Comparison of ENCODE assay signal across 8 cellular contexts in genomic region chr11:57639321-57640067, GRCh38. TPM values are rescaled to one million over a fixed set of nuclear protein-coding genes. Genes with fewer than 3 reads are reported as not detected.
DNase-seq lines count a peak whose midpoint lies in the region; ATAC-seq and TF ChIP-seq lines count a peak whose summit lies in the region.

No MANE protein-coding gene starts in this region.

- H3K9me2 ChIP-seq in GM23248 (ENCODE audit: insufficient read depth) = no peaks in the 10 kb centered on the region

- H2AFZ ChIP-seq in GM23248 (no peak overlapping the region), fibroblast of lung (ENCODE audit: low read length) (no peak overlapping the region)

- peak overlapping the region; percentile 85 for H3K9ac ChIP-seq in GM23248
- H3K9ac ChIP-seq in fibroblast of lung (ENCODE audit: insufficient read depth, low read length) = peak overlapping the region; percentile 86

- H4K20me1 ChIP-seq in GM23248 (ENCODE audit: insufficient read depth) (0 out of 2 replicates have a peak, but pooled peaks cover 8% of the 10 kb centered on the region), fibroblast of lung (ENCODE audit: control insufficient read depth, extremely low read depth, insufficient read depth, low read length) (no peaks in the 10 kb centered on the region)

- peaks cover 22% of the 10 kb centered on the region for H3F3A ChIP-seq in GM23248 (ENCODE audit: insufficient read depth)

- TF ChIP-seq CTCF in fibroblast of lung (conservative IDR thresholded peaks at IDR 0.05 in 1 of 2, IDR thresholded peaks at IDR 0.05 in 1 of 2; ENCODE audit: low read depth in 1 of 2, low read length in 2 of 2) (no peak), GM20000 (IDR thresholded peaks at IDR 0.05; ENCODE audit: extremely low read depth, missing control alignments) (no peak)

- H3K4me1 ChIP-seq in GM23248 (ENCODE audit: insufficient read depth) (peaks cover 14% of the 10 kb centered on the region), SJSA1 (replicated peaks) (peaks cover 18% of the 10 kb centered on the region), fibroblast of lung (ENCODE audit: control insufficient read depth, extremely low read depth, insufficient read depth, low read length) (peaks cover 13% of the 10 kb centered on the region)

- 30 to 50% methylated on average over 10 to 15 of the region's 15 CpGs for WGBS in GM23248 (ENCODE audit: low coverage in 1 of 2, low lambda C conversion rate in 2 of 2, missing lambda C conversion rate in 2 of 2), 2 experiments

- H3K9me3 ChIP-seq in GM23248 (ENCODE audit: low read depth) = no peaks in the 10 kb centered on the region
- no peaks in the 10 kb centered on the region for H3K9me3 ChIP-seq in SJSA1 (replicated peaks)
- no peaks in the 10 kb centered on the region for H3K9me3 ChIP-seq in fibroblast of lung (ENCODE audit: control insufficient read depth, insufficient read depth, low read depth, low read length)

- in situ Hi-C loops in GM23248 (cut with MboI) = loop anchor here (5.0 kb wide), 1 partner anchor 72 kb away; the partner anchor contains the start of gene UBE2L6

- H3K4me3 ChIP-seq in GM23248 (peak overlapping the region; percentile 97), SJSA1 (peak overlapping the region; percentile 96), fibroblast of lung (replicated peaks in 1 of 4; ENCODE audit: control extremely low read depth in 1 of 4, insufficient read depth in 1 of 4, low read depth in 3 of 4, low read length in 4 of 4) (peak overlapping the region; percentile 86 to 93 (median 89))

- H3K4me2 ChIP-seq in GM23248 (ENCODE audit: unreplicated experiment) (peak overlapping the region; percentile 91), fibroblast of lung (ENCODE audit: extremely low read depth, insufficient read depth, low read length) (peak overlapping the region; percentile 99)

- DNase-seq in GM23248 (peak; percentile 23), SJSA1 (ENCODE audit: low read depth in 1 of 2, low spot score in 2 of 2) (peak in 1 of 2 experiments; percentile 45), fibroblast of lung (ENCODE audit: low read depth in 2 of 2) (peak; percentile 68 to 71), retina (peak; percentile 94), GM20000 (ENCODE audit: low spot score) (no peak), NK-92 (lab: John Stamatoyannopoulos, UW; ENCODE audit: unreplicated experiment) (no peak), COR-L47 (lab: John Stamatoyannopoulos, UW) (no peak)

- H3K27me3 ChIP-seq in GM23248 (replicated peaks; ENCODE audit: insufficient read depth) (no peaks in the 10 kb centered on the region; the same call in 1 of the 2 replicates), SJSA1 (replicated peaks) (no peaks in the 10 kb centered on the region), fibroblast of lung (ENCODE audit: control insufficient read depth, insufficient read depth, low read length) (no peaks in the 10 kb centered on the region)

- H3K79me2 ChIP-seq in GM23248 (ENCODE audit: insufficient read depth) (peaks cover 44% of the 10 kb centered on the region), fibroblast of lung (ENCODE audit: control insufficient read depth, insufficient read depth, low read length) (peaks cover 34% of the 10 kb centered on the region)

- ATAC-seq in GM19463 (IDR thresholded peaks at IDR 0.05; ENCODE audit: unreplicated experiment) = no peak

- H3K27ac ChIP-seq in GM23248 = no peak overlapping the region
- H3K27ac ChIP-seq in SJSA1 = peak overlapping the region; percentile 100; the same call in 1 of the 2 replicates
- peak overlapping the region; percentile 93 for H3K27ac ChIP-seq in fibroblast of lung (ENCODE audit: insufficient read depth, low read length)

- H3K36me3 ChIP-seq in GM23248 (ENCODE audit: low read depth) = no peaks in the 10 kb centered on the region
- peaks cover 44% of the 10 kb centered on the region for H3K36me3 ChIP-seq in SJSA1
- H3K36me3 ChIP-seq in fibroblast of lung (ENCODE audit: control insufficient read depth, insufficient read depth, low read length) = no peaks in the 10 kb centered on the region

RNA-seq across cellular contexts. Expression of gene YPEL4, which starts 10.2 kb away (rescaled TPM):
- 1.7 TPM in 1 of 2 replicates, not detected in the other for total RNA-seq in GM23248 (2014; rRNA removed; shearing (Covaris generic))
- polyA plus RNA-seq in GM23248 (2016; fragmentation: Nextera tagmentation; extraction: Ambion mirVana) (0.35 and 0.49 TPM in 2 replicates), fibroblast of lung (0.10 and 0.59 TPM in 2 replicates)
- total RNA-seq in SJSA1 (2014; rRNA removed; shearing (Covaris generic)) = not detected in 2 replicates
- 1.5 and 2.3 TPM in 2 replicates for total RNA-seq in fibroblast of lung
- 0.24 and 0.79 TPM in 2 replicates for polyA plus RNA-seq in fibroblast of lung (2012)
- 0.47 TPM in 1 of 2 replicates, not detected in the other for polyA minus RNA-seq in fibroblast of lung (ENCODE audit: low replicate concordance)

RNA-seq across cellular contexts. Expression of gene CLP1, which starts 18.1 kb away (rescaled TPM):
- total RNA-seq in GM23248 (2014; rRNA removed; shearing (Covaris generic)) = 19.6 and 21.0 TPM in 2 replicates
- polyA plus RNA-seq in GM23248 (2016; fragmentation: Nextera tagmentation; extraction: Ambion mirVana) (16.2 and 16.4 TPM in 2 replicates), fibroblast of lung (24.1 and 31.5 TPM in 2 replicates)
- total RNA-seq in SJSA1 (2014; rRNA removed; shearing (Covaris generic)) = 16.6 and 24.1 TPM in 2 replicates
- 13.2 and 17.2 TPM in 2 replicates for total RNA-seq in fibroblast of lung
- 10.7 and 15.2 TPM in 2 replicates for polyA plus RNA-seq in fibroblast of lung (2012)
- polyA minus RNA-seq in fibroblast of lung (ENCODE audit: low replicate concordance) = 11.3 and 25.0 TPM in 2 replicates

RNA-seq across cellular contexts. Expression of gene ZDHHC5, which starts 28.4 kb away (rescaled TPM):
- 43.6 and 52.5 TPM in 2 replicates for total RNA-seq in GM23248 (2014; rRNA removed; shearing (Covaris generic))
- polyA plus RNA-seq in GM23248 (2016; fragmentation: Nextera tagmentation; extraction: Ambion mirVana) (35.8 and 36.7 TPM in 2 replicates), fibroblast of lung (58.9 and 69.8 TPM in 2 replicates)
- 26.8 and 42.0 TPM in 2 replicates for total RNA-seq in SJSA1 (2014; rRNA removed; shearing (Covaris generic))
- total RNA-seq in fibroblast of lung = 26.7 and 33.9 TPM in 2 replicates
- polyA plus RNA-seq in fibroblast of lung (2012) = 40.5 and 46.5 TPM in 2 replicates
- polyA minus RNA-seq in fibroblast of lung (ENCODE audit: low replicate concordance) = 113 and 142 TPM in 2 replicates

RNA-seq across cellular contexts. Expression of gene SERPING1, which starts 42.0 kb away (rescaled TPM):
- total RNA-seq in GM23248 (2014; rRNA removed; shearing (Covaris generic)) = 98.0 and 147 TPM in 2 replicates
- polyA plus RNA-seq in GM23248 (2016; fragmentation: Nextera tagmentation; extraction: Ambion mirVana) (319 and 327 TPM in 2 replicates), fibroblast of lung (35.8 and 117 TPM in 2 replicates)
- not detected in 2 replicates for total RNA-seq in SJSA1 (2014; rRNA removed; shearing (Covaris generic))
- 17.2 and 20.0 TPM in 2 replicates for total RNA-seq in fibroblast of lung
- 50.5 and 196 TPM in 2 replicates for polyA plus RNA-seq in fibroblast of lung (2012)
- polyA minus RNA-seq in fibroblast of lung (ENCODE audit: low replicate concordance) = 25.9 and 211 TPM in 2 replicates

Comparison
In these comparisons a context has a peak if more than half of its experiments do, and no peak if none do; other contexts are left out.
1. DNase-seq: peak in GM23248 (single experiment), fibroblast of lung (2 of 2) and retina (single experiment); none in GM20000 (single experiment), NK-92 (single experiment) and COR-L47 (single experiment).
2. Peak in every context shown above with its lines, with median percentiles within 50 percentile points of each other: H3K4me3 ChIP-seq.